8 cellular contexts compared by ENCODE assay signal in genomic region chr1:64745181-64745985, GRCh38. TPM values are rescaled to one million over a fixed set of nuclear protein-coding genes. Genes with fewer than 3 reads are reported as not detected.
DNase-seq lines count a peak whose midpoint lies in the region; ATAC-seq and TF ChIP-seq lines count a peak whose summit lies in the region.

No MANE protein-coding gene starts in this region.

- in situ Hi-C loops in brain microvascular endothelial cell (cut with HindIII; ENCODE audit: low pct_ligation_motif_present, low sequenced_read_pairs): no loop called here

- H3K4me3 ChIP-seq in brain microvascular endothelial cell (ENCODE audit: low read depth, low read length) (peak overlapping the region; percentile 75), iPS-18a (ENCODE audit: low read length) (peak overlapping the region; percentile 88), skeletal muscle cell (ENCODE audit: low read depth, low read length) (peak overlapping the region; percentile 69)

- peak overlapping the region; percentile 74 for H3K9ac ChIP-seq in iPS-18a (ENCODE audit: low read length)

- peak; percentile 34 for ATAC-seq in HG02970 (IDR thresholded peaks at IDR 0.05; ENCODE audit: low FRiP score, unreplicated experiment)
- no peak for ATAC-seq in HG03097 (IDR thresholded peaks at IDR 0.05; ENCODE audit: low FRiP score, unreplicated experiment)

- H3K27me3 ChIP-seq in brain microvascular endothelial cell (replicated peaks) (no peaks in the 10 kb centered on the region), iPS-18a (ENCODE audit: control insufficient read depth, insufficient read depth, low read length) (peaks cover 8% of the 10 kb centered on the region)

- no peaks in the 10 kb centered on the region for H3K36me3 ChIP-seq in brain microvascular endothelial cell (replicated peaks)
- H3K36me3 ChIP-seq in iPS-18a (ENCODE audit: control insufficient read depth, low read depth, low read length): no peaks in the 10 kb centered on the region

- no peaks in the 10 kb centered on the region for H3K9me3 ChIP-seq in iPS-18a (ENCODE audit: control insufficient read depth, low read depth, low read length)

- H3K4me1 ChIP-seq in iPS-18a (ENCODE audit: control insufficient read depth, low read depth, low read length): peaks cover 11% of the 10 kb centered on the region

- H3K27ac ChIP-seq in brain microvascular endothelial cell (no peak overlapping the region), iPS-18a (ENCODE audit: low read length) (no peak overlapping the region)

- no peak for TF ChIP-seq CTCF in brain microvascular endothelial cell (IDR thresholded peaks at IDR 0.05; ENCODE audit: low read depth, low read length, missing control alignments)

- DNase-seq in NCI-H345 (lab: John Stamatoyannopoulos, UW): peak; percentile 55
- no peak for DNase-seq in NCI-H345 treated with DMSO at 0.1 percent for 48 hours (lab: John Stamatoyannopoulos, UW; ENCODE audit: unreplicated experiment)
- peak; percentile 35 for DNase-seq in SK-N-DZ (ENCODE audit: low spot score)
- DNase-seq in brain microvascular endothelial cell: peak; percentile 9
- DNase-seq in skeletal muscle cell (ENCODE audit: low read depth): no peak

RNA-seq across cellular contexts. Expression of gene RAVER2, which starts 0.5 kb away (rescaled TPM):
- polyA plus RNA-seq in SK-N-DZ (2014; cell fraction: cytosol; rRNA removed): 18.0 and 19.6 TPM in 2 replicates
- 26.3 and 26.7 TPM in 2 replicates for polyA plus RNA-seq in SK-N-DZ (2014; cell fraction: nucleus; rRNA removed)

Comparison
In these comparisons a context has a peak if more than half of its experiments do, and no peak if none do; other contexts are left out.
1. DNase-seq: peak in NCI-H345 (single experiment), SK-N-DZ (single experiment) and brain microvascular endothelial cell (single experiment); none in NCI-H345 treated with DMSO at 0.1 percent for 48 hours (single experiment) and skeletal muscle cell (single experiment).
2. Peak in every context shown above with its lines, with median percentiles within 50 percentile points of each other: H3K4me3 ChIP-seq.